19 cellular contexts compared by ENCODE assay signal in the genomic region with DNA sequence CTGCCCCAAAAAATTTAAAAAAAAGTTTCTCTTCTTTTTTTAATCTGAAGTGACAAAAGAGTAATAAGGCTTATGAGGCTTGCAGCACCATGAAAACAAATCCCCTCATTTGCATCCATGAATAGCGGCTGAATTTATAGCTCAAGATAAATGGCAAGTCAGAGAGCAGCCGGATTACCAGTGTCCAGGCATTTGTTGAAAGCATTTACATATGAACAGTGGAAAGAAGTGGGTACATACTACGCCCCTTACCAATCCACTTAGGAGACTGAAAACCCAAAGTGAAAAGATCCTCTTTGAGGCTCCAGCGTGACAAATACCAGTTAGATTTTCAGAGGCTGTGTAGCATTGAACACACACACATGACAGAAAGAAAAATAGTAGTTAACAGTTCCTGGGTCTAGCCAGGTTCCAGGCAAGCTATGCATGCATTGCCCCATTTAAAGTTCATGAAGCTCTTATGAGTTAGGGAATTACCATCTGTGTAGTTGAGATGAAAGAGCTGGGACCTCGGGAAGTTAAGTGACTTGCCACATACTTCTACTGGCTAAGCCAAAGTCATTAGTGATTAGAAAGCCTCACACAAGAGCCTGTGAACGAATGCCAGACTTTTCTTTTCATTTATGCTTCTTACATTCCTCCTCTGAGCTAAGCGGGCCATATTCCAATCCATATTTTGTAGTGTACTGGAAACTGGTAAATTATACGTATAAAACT. TPM values are rescaled to one million over a fixed set of nuclear protein-coding genes. Genes with fewer than 3 reads are reported as not detected.
DNase-seq lines count a peak whose midpoint lies in the region; ATAC-seq, FAIRE-seq and TF ChIP-seq lines count a peak whose summit lies in the region.
"Had no signal": no experiment of that assay in that cellular context is flagged by ENCODE, and none has a peak within 500 bp of the region (broad histone marks: within the 10 kb centered on the region; RNA-seq: fewer than 3 reads in every experiment).

No MANE protein-coding gene starts in this region.

- no CpG with 5 or more reads among the region's 8 CpGs for WGBS in H9 (ENCODE audit: extremely low coverage, insufficient read length, low lambda C conversion rate)
- WGBS in hepatocyte (ENCODE audit: low lambda C conversion rate, missing lambda C conversion rate), result 64% methylated on average over 8 of the region's 8 CpGs

- no peak overlapping the region for H2BK12ac ChIP-seq in H9 (ENCODE audit: insufficient read length, low read depth, low read length)

- no peak overlapping the region for H3K4me2 ChIP-seq in H9 (ENCODE audit: insufficient read depth, insufficient read length, low read length)
- peak overlapping the region; percentile 79 for H3K4me2 ChIP-seq in astrocyte (ENCODE audit: low read length)
- peak overlapping the region; percentile 64 for H3K4me2 ChIP-seq in hepatocyte
- peak overlapping the region; percentile 74 for H3K4me2 ChIP-seq in neural progenitor cell

- no peak overlapping the region for H3K18ac ChIP-seq in H9 (ENCODE audit: insufficient read length, low read depth, low read length)

- no peaks in the 10 kb centered on the region for H3K9me2 ChIP-seq in hepatocyte (replicated peaks; ENCODE audit: insufficient read depth)

- H3K14ac ChIP-seq in H9 (ENCODE audit: insufficient read depth, low read length), result no peak overlapping the region

- peaks cover 0 to 7% (median 6%) of the 10 kb centered on the region in 3 experiments; a peak in 3 of 7 replicates for H3K36me3 Mint-ChIP-seq in H9 (ENCODE audit: insufficient read depth in 1 of 3, low read depth in 3 of 3)
- H3K36me3 Mint-ChIP-seq in astrocyte (ENCODE audit: low read depth, unreplicated experiment), result no peaks in the 10 kb centered on the region
- peaks cover 22% of the 10 kb centered on the region for H3K36me3 Mint-ChIP-seq in neural progenitor cell
- H3K36me3 Mint-ChIP-seq: naive thymus-derived CD4-positive, alpha-beta T cell had no signal

- peak overlapping the region in 1 of 2 experiments; percentile 20; a peak in 3 of 5 replicates for H3K4me3 Mint-ChIP-seq in H9
- no peak overlapping the region for H3K4me3 Mint-ChIP-seq in astrocyte (ENCODE audit: unreplicated experiment)
- peak overlapping the region; percentile 76 for H3K4me3 Mint-ChIP-seq in neural progenitor cell
- H3K4me3 Mint-ChIP-seq: naive thymus-derived CD4-positive, alpha-beta T cell; T-helper 2 cell treated with Interferon-gamma antibody and Interleukin-4, amounts not matched to agents 5 μg/mL and 100 μg/mL, for 36 hours had no signal

- H3K4me3 ChIP-seq in astrocyte (ENCODE audit: insufficient read depth, low read depth, low read length), result peak overlapping the region; percentile 46
- H3K4me3 ChIP-seq in hepatocyte, result no peak overlapping the region
- peak overlapping the region; percentile 38 for H3K4me3 ChIP-seq in neural progenitor cell

- H3K4ac ChIP-seq in H9 (ENCODE audit: low read depth, low read length), result no peak overlapping the region

- H4K5ac ChIP-seq in H9 (ENCODE audit: insufficient read length, low read depth, low read length), result no peak overlapping the region

- H4K20me1 ChIP-seq in H9 (ENCODE audit: control insufficient read depth, insufficient read depth, insufficient read length) (no peaks in the 10 kb centered on the region), astrocyte (ENCODE audit: insufficient read depth, low read length) (peaks cover 22% of the 10 kb centered on the region), hepatocyte (ENCODE audit: insufficient read depth, poor library complexity, severe bottlenecking) (peaks cover 3% of the 10 kb centered on the region), neural progenitor cell (ENCODE audit: low read depth) (peaks cover 37% of the 10 kb centered on the region)

- no peaks in the 10 kb centered on the region for H3K27me3 ChIP-seq in H9 (ENCODE audit: insufficient read depth, low read length)
- no peaks in the 10 kb centered on the region for H3K27me3 ChIP-seq in astrocyte (ENCODE audit: insufficient read depth, low read length)
- H3K27me3 ChIP-seq in hepatocyte, result no peaks in the 10 kb centered on the region
- H3K27me3 ChIP-seq in neural progenitor cell, result no peaks in the 10 kb centered on the region

- no peak overlapping the region for H2BK15ac ChIP-seq in H9 (ENCODE audit: low read depth, low read length)

- H2AK5ac ChIP-seq in H9 (ENCODE audit: insufficient read length, low read length), result no peak overlapping the region

- H3K9me3 ChIP-seq in H9 (ENCODE audit: control insufficient read depth, low read depth, low read length) (no peaks in the 10 kb centered on the region), astrocyte (ENCODE audit: insufficient read depth, low read depth, low read length) (no peaks in the 10 kb centered on the region), hepatocyte (ENCODE audit: low read depth) (no peaks in the 10 kb centered on the region), neural progenitor cell (ENCODE audit: low read depth) (no peaks in the 10 kb centered on the region)

- no peaks in the 10 kb centered on the region for H3K23me2 ChIP-seq in H9 (ENCODE audit: insufficient read length, low read depth, low read length, poor library complexity, severe bottlenecking)

- no peak overlapping the region for H4K8ac ChIP-seq in H9 (replicated peaks; ENCODE audit: insufficient read length, low read depth, low read length)

- DNase-seq in H9 (no peak), astrocyte (ENCODE audit: low read depth) (peak; percentile 66), hepatocyte (ENCODE audit: low spot score) (no peak), neural progenitor cell (ENCODE audit: low spot score) (peak; percentile 73), AML-193 (lab: John Stamatoyannopoulos, UW) (no peak), cerebellum (ENCODE audit: low spot score) (no peak)
- DNase-seq: activated CD4-positive, CD25-positive, alpha-beta regulatory T cell treated with anti-CD3 and anti-CD28 coated beads, Interleukin-2, amount 50 U/mL, for 72 hours; activated naive CD4-positive, alpha-beta T cell treated with Interleukin-2 at 50 U/mL for 16 hours; COR-L47; EL; hippocampal formation; KG1; left colon; naive thymus-derived CD4-positive, alpha-beta T cell; NCI-H1436 treated with DMSO at 0.1 percent for 48 hours; SIG-M5 had no signal

- FAIRE-seq in astrocyte (lab: Jason Lieb, UNC), result no peak

- H3K4me1 ChIP-seq in H9 (ENCODE audit: insufficient read depth, low read length) (no peaks in the 10 kb centered on the region; the same call in 1 of the 2 replicates), astrocyte (ENCODE audit: insufficient read depth, low read length) (peaks cover 13% of the 10 kb centered on the region), hepatocyte (ENCODE audit: insufficient read depth) (peaks cover 16% of the 10 kb centered on the region), neural progenitor cell (peaks cover 41% of the 10 kb centered on the region)

- no peak overlapping the region for H3K9ac ChIP-seq in H9 (ENCODE audit: extremely low read depth, insufficient read length, low read length)
- peak overlapping the region; percentile 40 for H3K9ac ChIP-seq in astrocyte (ENCODE audit: low read length)
- H3K9ac ChIP-seq in neural progenitor cell, result no peak overlapping the region

- no peaks in the 10 kb centered on the region for H3K79me2 ChIP-seq in H9 (ENCODE audit: insufficient read depth, low read length)
- peaks cover 39% of the 10 kb centered on the region for H3K79me2 ChIP-seq in astrocyte (ENCODE audit: insufficient read depth, low read length)
- peaks cover 85% of the 10 kb centered on the region for H3K79me2 ChIP-seq in hepatocyte
- H3K79me2 ChIP-seq in neural progenitor cell (ENCODE audit: low read depth), result peaks cover 29% of the 10 kb centered on the region

- no peak overlapping the region for H4K91ac ChIP-seq in H9 (ENCODE audit: insufficient read length, low read depth, low read length)

- H2AFZ ChIP-seq in H9 (ENCODE audit: low read length), result no peak overlapping the region
- no peak overlapping the region for H2AFZ ChIP-seq in astrocyte (ENCODE audit: low read depth, low read length)
- H2AFZ ChIP-seq in hepatocyte, result no peak overlapping the region
- H2AFZ ChIP-seq in neural progenitor cell (replicated peaks), result no peak overlapping the region

- H2BK120ac ChIP-seq in H9 (ENCODE audit: low read depth, low read length, poor library complexity, severe bottlenecking), result no peak overlapping the region

- H3K27ac ChIP-seq in H9 (ENCODE audit: insufficient read length, low read depth, low read length), result no peak overlapping the region
- H3K27ac ChIP-seq in astrocyte (ENCODE audit: low read depth, low read length), result no peak overlapping the region
- peak overlapping the region; percentile 8 for H3K27ac ChIP-seq in hepatocyte
- peak overlapping the region; percentile 66 for H3K27ac ChIP-seq in neural progenitor cell

- H3K27ac Mint-ChIP-seq in H9, result peak overlapping the region; percentile 6 to 86 (median 41); a peak in 5 of 7 replicates
- H3K27ac Mint-ChIP-seq in astrocyte (ENCODE audit: unreplicated experiment), result no peak overlapping the region
- peak overlapping the region; percentile 54 for H3K27ac Mint-ChIP-seq in neural progenitor cell
- H3K27ac Mint-ChIP-seq: naive thymus-derived CD4-positive, alpha-beta T cell; T-helper 2 cell treated with Interferon-gamma antibody and Interleukin-4, amounts not matched to agents 5 μg/mL and 100 μg/mL, for 36 hours had no signal

- H3K36me3 ChIP-seq in astrocyte (ENCODE audit: insufficient read depth, low read length) (no peaks in the 10 kb centered on the region), hepatocyte (replicated peaks; ENCODE audit: insufficient read depth, low read depth) (no peaks in the 10 kb centered on the region), neural progenitor cell (no peaks in the 10 kb centered on the region)

- H2BK20ac ChIP-seq in H9 (ENCODE audit: low read depth, low read length, poor library complexity, severe bottlenecking), result no peak overlapping the region

- no peak overlapping the region for H3T11ph ChIP-seq in H9 (ENCODE audit: low read length)

- no peaks in the 10 kb centered on the region for H3K79me1 ChIP-seq in H9 (ENCODE audit: insufficient read depth, low read depth, low read length, poor library complexity, severe bottlenecking)

- no peak overlapping the region for H3K23ac ChIP-seq in H9 (ENCODE audit: insufficient read length, low read depth, low read length)

- no peak overlapping the region for H3K56ac ChIP-seq in H9 (ENCODE audit: insufficient read length, low read depth, low read length)

- H3K4me1 Mint-ChIP-seq in H9 (peaks cover 56 to 64% of the 10 kb centered on the region in 2 experiments), astrocyte (ENCODE audit: low read depth, unreplicated experiment) (peaks cover 23% of the 10 kb centered on the region), neural progenitor cell (peaks cover 63% of the 10 kb centered on the region)

- peaks cover 50% of the 10 kb centered on the region for H3F3A ChIP-seq in neural progenitor cell (ENCODE audit: low read depth)

- no peak for ATAC-seq in HG03039 (IDR thresholded peaks at IDR 0.05; ENCODE audit: unreplicated experiment)
- no peak for ATAC-seq in HG03280 (IDR thresholded peaks at IDR 0.05; ENCODE audit: unreplicated experiment)
- ATAC-seq: left colon; naive thymus-derived CD4-positive, alpha-beta T cell had no signal

- H2BK5ac ChIP-seq in H9 (ENCODE audit: insufficient read length, low read length), result no peak overlapping the region

- TF ChIP-seq CTCF in H9 (conservative IDR thresholded peaks at IDR 0.05) (no peak), astrocyte (IDR thresholded peaks at IDR 0.05; ENCODE audit: insufficient read depth, low read depth, low read length) (no peak), hepatocyte (IDR thresholded peaks at IDR 0.05; ENCODE audit: poor library complexity) (no peak), neural progenitor cell (IDR thresholded peaks at IDR 0.05) (no peak)

- no peaks in the 10 kb centered on the region; a peak in 1 of 5 replicates for H3K9me3 Mint-ChIP-seq in H9
- no peaks in the 10 kb centered on the region for H3K9me3 Mint-ChIP-seq in astrocyte (ENCODE audit: unreplicated experiment)
- H3K9me3 Mint-ChIP-seq in neural progenitor cell, result peaks cover 12% of the 10 kb centered on the region
- H3K9me3 Mint-ChIP-seq: naive thymus-derived CD4-positive, alpha-beta T cell; T-helper 2 cell treated with Interferon-gamma antibody and Interleukin-4, amounts not matched to agents 5 μg/mL and 100 μg/mL, for 36 hours had no signal

- H3K27me3 Mint-ChIP-seq in H9 (ENCODE audit: low read depth) (no peaks in the 10 kb centered on the region), astrocyte (ENCODE audit: low read depth, unreplicated experiment) (no peaks in the 10 kb centered on the region), neural progenitor cell (ENCODE audit: insufficient read depth, low read depth) (no peaks in the 10 kb centered on the region)

RNA-seq across cellular contexts. Expression of gene NHSL1, which starts 28.2 kb away (rescaled TPM):
- total RNA-seq in H9 (2021) (28.7 and 30.8 TPM in 2 replicates), astrocyte (28.7 and 33.5 TPM in 2 replicates), hepatocyte (58.0 and 58.3 TPM in 2 replicates), neural progenitor cell (ENCODE audit: low replicate concordance) (7.7 and 12.1 TPM in 2 replicates), cerebellum (51.8 TPM)
- polyA plus RNA-seq in hepatocyte, result 39.0 and 43.7 TPM in 2 replicates

Comparison
In these comparisons a context has a peak if more than half of its experiments do, and no peak if none do; other contexts are left out.
1. DNase-seq: peak in astrocyte (single experiment) and neural progenitor cell (single experiment); none in H9 (single experiment), hepatocyte (single experiment), AML-193 (0 of 2) and cerebellum (single experiment).
2. H3K27ac ChIP-seq: peak in hepatocyte (single experiment) and neural progenitor cell (single experiment); none in H9 (single experiment) and astrocyte (single experiment).